27 cellular contexts compared by ENCODE assay signal in genomic region chr10:48592346-48592745, GRCh38. TPM values are rescaled to one million over a fixed set of nuclear protein-coding genes. Genes with fewer than 3 reads are reported as not detected.
A peak's percentile ranks its signal among the peaks of the same experiment; 100 is the strongest.
DNase-seq lines count a peak whose midpoint lies in the region; ATAC-seq, FAIRE-seq and TF ChIP-seq lines count a peak whose summit lies in the region.
"Had no signal": no experiment of that assay in that cellular context is flagged by ENCODE, and none has a peak within 500 bp of the region (broad histone marks: within the 10 kb centered on the region; RNA-seq: fewer than 3 reads in every experiment).

No MANE protein-coding gene starts in this region.

- H2AFZ ChIP-seq in mammary epithelial cell (ENCODE audit: low read depth, low read length) (no peak overlapping the region), IMR-90 (replicated peaks; ENCODE audit: low read length, poor library complexity) (no peak overlapping the region), H1 (ENCODE audit: low read length) (no peak overlapping the region)
- H2AFZ ChIP-seq: GM23338 had no signal

- H3K9me3 ChIP-seq in mammary epithelial cell (replicated peaks; ENCODE audit: insufficient read depth, low read length): no peaks in the 10 kb centered on the region
- no peaks in the 10 kb centered on the region for H3K9me3 ChIP-seq in IMR-90 (ENCODE audit: control insufficient read depth, insufficient read depth, low read length)
- H3K9me3 ChIP-seq in H1 (ENCODE audit: insufficient read depth in 2 of 2, low read depth in 1 of 2, low read length in 1 of 2): no peaks in the 10 kb centered on the region
- H3K9me3 ChIP-seq: A549; BE2C; BLaER1 treated with 17β-estradiol and CSF1 and Interleukin-3, amounts not matched to agents 10 nM and 100 nM; HAP-1 had no signal

- no peak overlapping the region for H3K4me3 Mint-ChIP-seq in MCF 10A (ENCODE audit: unreplicated experiment)
- no peak overlapping the region for H3K4me3 Mint-ChIP-seq in stimulated activated memory B cell treated with anti-CD40 and anti-IgM and Interleukin-4, amounts not matched to agents 10 μg/mL and 1 μg/mL and 100 μg/mL, for 72 hours
- H3K4me3 Mint-ChIP-seq: CD14-positive monocyte; CD4-positive, alpha-beta T cell; CD8-positive, alpha-beta memory T cell; GM23338 had no signal

- no peak for TF ChIP-seq RAD21 in IMR-90 (IDR thresholded peaks at IDR 0.05; ENCODE audit: low read length)
- no peak for TF ChIP-seq RAD21 in H1 (IDR thresholded peaks at IDR 0.05 in 1 of 2, conservative IDR thresholded peaks at IDR 0.05 in 1 of 2; ENCODE audit: low read depth in 2 of 2, low read length in 2 of 2)

- H3K27me3 Mint-ChIP-seq in MCF 10A (ENCODE audit: insufficient read depth, unreplicated experiment): no peaks in the 10 kb centered on the region
- peaks cover 7% of the 10 kb centered on the region for H3K27me3 Mint-ChIP-seq in stimulated activated memory B cell treated with anti-CD40 and anti-IgM and Interleukin-4, amounts not matched to agents 10 μg/mL and 1 μg/mL and 100 μg/mL, for 72 hours

- in situ Hi-C loops in mammary epithelial cell (cut with MboI; ENCODE audit: low sequenced_read_pairs in 2 of 2) (no loop called here), IMR-90 (cut with MboI; ENCODE audit: low sequenced_read_pairs) (no loop called here), G401 (cut with HindIII; ENCODE audit: low sequenced_read_pairs) (no loop called here)

- H3K27me3 ChIP-seq in mammary epithelial cell (ENCODE audit: insufficient read depth, low read length) (no peaks in the 10 kb centered on the region), IMR-90 (ENCODE audit: control insufficient read depth, insufficient read depth, low read length) (no peaks in the 10 kb centered on the region), H1 (replicated peaks in 1 of 4; ENCODE audit: control insufficient read depth in 3 of 4, extremely low read depth in 1 of 4, insufficient read depth in 3 of 4, low read length in 3 of 4) (no peaks in the 10 kb centered on the region)
- H3K27me3 ChIP-seq: BE2C; BLaER1 treated with 17β-estradiol and CSF1 and Interleukin-3, amounts not matched to agents 10 nM and 100 nM had no signal

- H3K9me3 Mint-ChIP-seq in MCF 10A (ENCODE audit: unreplicated experiment): no peaks in the 10 kb centered on the region
- no peaks in the 10 kb centered on the region for H3K9me3 Mint-ChIP-seq in stimulated activated memory B cell treated with anti-CD40 and anti-IgM and Interleukin-4, amounts not matched to agents 10 μg/mL and 1 μg/mL and 100 μg/mL, for 72 hours
- H3K9me3 Mint-ChIP-seq: CD4-positive, alpha-beta T cell; GM23338 had no signal

- H2BK120ac ChIP-seq in IMR-90 (ENCODE audit: low read depth, low read length) (0 out of 2 replicates have a peak overlapping the region, but pooled peaks have one; percentile 4), H1 (replicated peaks; ENCODE audit: low read depth, low read length) (no peak overlapping the region)

- no peak overlapping the region for H3K4me3 ChIP-seq in mammary epithelial cell (replicated peaks in 1 of 3; ENCODE audit: insufficient read depth in 1 of 3, low read depth in 2 of 3, low read length in 3 of 3)
- no peak overlapping the region for H3K4me3 ChIP-seq in IMR-90 (ENCODE audit: insufficient read depth, low read depth, low read length)
- no peak overlapping the region for H3K4me3 ChIP-seq in H1 (ENCODE audit: extremely low read depth in 1 of 4, insufficient read depth in 2 of 4, low read depth in 3 of 4, low read length in 4 of 4)
- H3K4me3 ChIP-seq: A549; BLaER1 treated with 17β-estradiol and CSF1 and Interleukin-3, amounts not matched to agents 10 nM and 100 nM; GM23338; HAP-1 had no signal

- H4K91ac ChIP-seq in IMR-90 (ENCODE audit: insufficient read depth, low read depth, low read length) (no peak overlapping the region), H1 (replicated peaks; ENCODE audit: insufficient read length, low read length) (no peak overlapping the region)

- H3K14ac ChIP-seq in IMR-90 (replicated peaks; ENCODE audit: low read depth, low read length) (no peak overlapping the region), H1 (ENCODE audit: insufficient read length) (no peak overlapping the region)

- H2BK20ac ChIP-seq in IMR-90 (ENCODE audit: low read depth, low read length) (no peak overlapping the region), H1 (ENCODE audit: low read length) (peak overlapping the region; percentile 23; the same call in 1 of the 2 replicates)

- H3K4ac ChIP-seq in IMR-90 (ENCODE audit: low read depth, low read length) (no peak overlapping the region), H1 (replicated peaks; ENCODE audit: insufficient read length, low read depth, low read length) (no peak overlapping the region)

- H2AK5ac ChIP-seq in IMR-90 (ENCODE audit: low read depth, low read length) (peak overlapping the region; percentile 17; the same call in 1 of the 2 replicates), H1 (ENCODE audit: low read depth, low read length) (no peak overlapping the region)

- H3K4me2 ChIP-seq in mammary epithelial cell (ENCODE audit: insufficient read depth, low read depth, low read length): no peak overlapping the region
- H3K4me2 ChIP-seq in IMR-90 (ENCODE audit: low read depth, low read length): no peak overlapping the region
- no peak overlapping the region for H3K4me2 ChIP-seq in H1 (ENCODE audit: insufficient read depth in 1 of 2, low read depth in 2 of 2, low read length in 2 of 2)
- H3K4me2 ChIP-seq: A549; BLaER1 treated with 17β-estradiol and CSF1 and Interleukin-3, amounts not matched to agents 10 nM and 100 nM; GM23338 had no signal

- intact Hi-C loops in MCF 10A (cut with micrococcal nuclease): no loop called here
- intact Hi-C loops in mammary epithelial cell (cut with micrococcal nuclease): no loop called here
- intact Hi-C loops in IMR-90 (cut with micrococcal nuclease): no loop called here

- peaks cover 6% of the 10 kb centered on the region for H3K36me3 Mint-ChIP-seq in MCF 10A (ENCODE audit: insufficient read depth, unreplicated experiment)
- no peaks in the 10 kb centered on the region for H3K36me3 Mint-ChIP-seq in stimulated activated memory B cell treated with anti-CD40 and anti-IgM and Interleukin-4, amounts not matched to agents 10 μg/mL and 1 μg/mL and 100 μg/mL, for 72 hours
- H3K36me3 Mint-ChIP-seq: CD8-positive, alpha-beta memory T cell had no signal

- no peak overlapping the region for H2BK12ac ChIP-seq in H1 (ENCODE audit: low read depth, low read length)

- H2BK5ac ChIP-seq in IMR-90 (ENCODE audit: low read depth, low read length, poor library complexity, severe bottlenecking): no peak overlapping the region
- H2BK5ac ChIP-seq in H1 (ENCODE audit: low read depth, low read length): no peak overlapping the region

- H2BK15ac ChIP-seq in IMR-90 (ENCODE audit: low read depth, low read length): no peak overlapping the region
- no peak overlapping the region for H2BK15ac ChIP-seq in H1 (ENCODE audit: low read length)

- H3K9ac ChIP-seq in mammary epithelial cell (ENCODE audit: insufficient read depth, low read length): no peak overlapping the region
- H3K9ac ChIP-seq in IMR-90 (ENCODE audit: low read depth, low read length): no peak overlapping the region
- H3K9ac ChIP-seq in H1 (replicated peaks in 1 of 4; ENCODE audit: extremely low read depth in 1 of 4, low read depth in 3 of 4, low read length in 3 of 4): no peak overlapping the region
- H3K9ac ChIP-seq: BLaER1 treated with 17β-estradiol and CSF1 and Interleukin-3, amounts not matched to agents 10 nM and 100 nM had no signal

- peaks cover 24% of the 10 kb centered on the region for H3K4me1 Mint-ChIP-seq in MCF 10A (ENCODE audit: insufficient read depth, unreplicated experiment)
- H3K4me1 Mint-ChIP-seq in stimulated activated memory B cell treated with anti-CD40 and anti-IgM and Interleukin-4, amounts not matched to agents 10 μg/mL and 1 μg/mL and 100 μg/mL, for 72 hours: no peaks in the 10 kb centered on the region
- H3K4me1 Mint-ChIP-seq: CD8-positive, alpha-beta memory T cell had no signal

- BruUV-seq in MCF 10A (replicated peaks; lab: Mats Ljungman, UMichigan) (no TSS peak), mammary epithelial cell (replicated peaks; lab: Mats Ljungman, UMichigan) (no TSS peak), IMR-90 (replicated peaks; lab: Mats Ljungman, UMichigan) (no TSS peak)

- H3K27ac ChIP-seq in mammary epithelial cell (ENCODE audit: insufficient read depth, low read depth, low read length) (no peak overlapping the region), IMR-90 (ENCODE audit: insufficient read depth, low read length) (no peak overlapping the region), H1 (ENCODE audit: low read depth, low read length) (no peak overlapping the region)
- H3K27ac ChIP-seq: A549; BLaER1 treated with 17β-estradiol and CSF1 and Interleukin-3, amounts not matched to agents 10 nM and 100 nM had no signal

- peaks cover 32% of the 10 kb centered on the region for H3K4me1 ChIP-seq in mammary epithelial cell (ENCODE audit: insufficient read depth, low read length)
- H3K4me1 ChIP-seq in IMR-90 (ENCODE audit: control insufficient read depth, insufficient read depth, low read length): peaks cover 35% of the 10 kb centered on the region
- H3K4me1 ChIP-seq in H1 (replicated peaks in 1 of 4; ENCODE audit: control insufficient read depth in 3 of 4, insufficient read depth in 4 of 4, low read length in 3 of 4): peaks cover 2 to 15% (median 8%) of the 10 kb centered on the region in 4 experiments; a peak in 5 of 7 replicates
- H3K4me1 ChIP-seq: BE2C, HAP-1 had no signal

- H4K5ac ChIP-seq in IMR-90 (ENCODE audit: low read depth, low read length): no peak overlapping the region
- H4K5ac ChIP-seq in H1 (ENCODE audit: insufficient read length, low read depth, low read length): no peak overlapping the region

- ATAC-seq in IMR-90 (ENCODE audit: low read depth): no peak
- ATAC-seq in stimulated activated memory B cell treated with anti-CD40 and anti-IgM and Interleukin-4, amounts not matched to agents 10 μg/mL and 1 μg/mL and 100 μg/mL, for 72 hours: no peak
- ATAC-seq: A549, GM23338 had no signal

- no peak for FAIRE-seq in H1 (lab: Jason Lieb, UNC)
- FAIRE-seq: A549, D721Med, GM12891, GM18507, H54 had no signal

- TF ChIP-seq CTCF in MCF 10A (IDR thresholded peaks at IDR 0.05; ENCODE audit: unreplicated experiment) (no peak), mammary epithelial cell (conservative IDR thresholded peaks at IDR 0.05 in 1 of 2, IDR thresholded peaks at IDR 0.05 in 1 of 2; ENCODE audit: extremely low read depth in 1 of 2, insufficient read depth in 1 of 2, low read depth in 1 of 2, low read length in 2 of 2) (no peak), IMR-90 (conservative IDR thresholded peaks at IDR 0.05; ENCODE audit: low read depth, low read length) (no peak), H1 (IDR thresholded peaks at IDR 0.05; ENCODE audit: control extremely low read depth in 1 of 3, insufficient read depth in 1 of 3, low read depth in 1 of 3, low read length in 3 of 3) (no peak)

- H4K20me1 ChIP-seq in mammary epithelial cell (ENCODE audit: insufficient read depth, low read length) (no peaks in the 10 kb centered on the region), IMR-90 (ENCODE audit: insufficient read depth, low read length) (peaks cover 8% of the 10 kb centered on the region), H1 (replicated peaks in 1 of 2; ENCODE audit: control insufficient read depth in 1 of 2, insufficient read depth in 2 of 2, low read length in 2 of 2) (no peaks in the 10 kb centered on the region)
- H4K20me1 ChIP-seq: BLaER1 treated with 17β-estradiol and CSF1 and Interleukin-3, amounts not matched to agents 10 nM and 100 nM had no signal

- peaks cover 35% of the 10 kb centered on the region for H3K9me1 ChIP-seq in IMR-90 (ENCODE audit: insufficient read depth, low read length)

- TF ChIP-seq POLR2A in IMR-90 (IDR thresholded peaks at IDR 0.05; ENCODE audit: low read depth, low read length) (no peak), H1 (IDR thresholded peaks at IDR 0.05; ENCODE audit: control extremely low read depth in 1 of 2, low read depth in 2 of 2, low read length in 2 of 2) (no peak)

- WGBS in mammary epithelial cell (ENCODE audit: low coverage, missing lambda C conversion rate): 67% methylated on average over 5 of the region's 6 CpGs
- WGBS in IMR-90 (ENCODE audit: extremely low coverage in 2 of 2, insufficient read length in 1 of 2), 2 experiments: 89% methylated on average over 6 of the region's 6 CpGs; no CpG with 5 or more reads in 1 of the 2 experiments
- WGBS in H1 (ENCODE audit: extremely low coverage in 1 of 2, insufficient coverage in 1 of 2, insufficient read length in 1 of 2, insufficient replicate concordance in 2 of 2, low coverage in 1 of 2, low lambda C conversion rate in 2 of 2, missing lambda C conversion rate in 1 of 2), 2 experiments: 90% methylated on average over 6 of the region's 6 CpGs; no CpG with 5 or more reads in 1 of the 2 experiments

- H3K36me3 ChIP-seq in mammary epithelial cell (ENCODE audit: insufficient read depth, low read length) (no peaks in the 10 kb centered on the region), IMR-90 (ENCODE audit: control insufficient read depth, insufficient read depth, low read length) (no peaks in the 10 kb centered on the region; the same call in 1 of the 2 replicates), H1 (ENCODE audit: control insufficient read depth in 2 of 4, insufficient read depth in 4 of 4, low read length in 3 of 4) (no peaks in the 10 kb centered on the region)
- H3K36me3 ChIP-seq: BE2C, HAP-1 had no signal

- H3K23ac ChIP-seq in IMR-90 (ENCODE audit: low read depth, low read length) (no peak overlapping the region), H1 (ENCODE audit: insufficient read length) (no peak overlapping the region)

- no peak overlapping the region for H3K18ac ChIP-seq in IMR-90 (ENCODE audit: low read depth, low read length)
- no peak overlapping the region for H3K18ac ChIP-seq in H1 (ENCODE audit: extremely low read depth, low read length)

- H3K79me2 ChIP-seq in mammary epithelial cell (ENCODE audit: insufficient read depth, low read length) (peaks cover 75% of the 10 kb centered on the region), H1 (ENCODE audit: control insufficient read depth in 1 of 2, insufficient read depth in 2 of 2, low read length in 2 of 2) (no peaks in the 10 kb centered on the region)

- peaks cover 36 to 88% of the 10 kb centered on the region in 2 experiments for H3K79me1 ChIP-seq in IMR-90 (ENCODE audit: low read depth in 1 of 2, low read length in 2 of 2)
- H3K79me1 ChIP-seq in H1 (ENCODE audit: low read depth, low read length): no peaks in the 10 kb centered on the region

- dilution Hi-C loops in mammary epithelial cell (cut with HindIII; ENCODE audit: low sequenced_read_pairs) (no loop called here), IMR-90 (cut with HindIII; ENCODE audit: low sequenced_read_pairs, unreplicated experiment) (no loop called here)

- no peak for TF ChIP-seq EP300 in H1 (IDR thresholded peaks at IDR 0.05; ENCODE audit: borderline replicate concordance in 1 of 2, low read depth in 2 of 2, low read length in 2 of 2)

- POLR2A ChIA-PET in MCF 10A (lab: Yijun Ruan, JAX): no interaction called here
- POLR2A ChIA-PET in IMR-90 (lab: Charles Lee; ENCODE audit: unreplicated experiment): no interaction called here
- POLR2A ChIA-PET in H1 (lab: Charles Lee; ENCODE audit: partially characterized antibody): no interaction called here

- H4K8ac ChIP-seq in IMR-90 (ENCODE audit: low read depth in 2 of 2, low read length in 2 of 2): no peak overlapping the region
- peak overlapping the region; percentile 9; the same call in 1 of the 2 replicates for H4K8ac ChIP-seq in H1 (ENCODE audit: extremely low read depth, insufficient read depth, low read length)

- H3K27ac Mint-ChIP-seq in MCF 10A (ENCODE audit: low read depth, unreplicated experiment): peak overlapping the region; percentile 85
- H3K27ac Mint-ChIP-seq in stimulated activated memory B cell treated with anti-CD40 and anti-IgM and Interleukin-4, amounts not matched to agents 10 μg/mL and 1 μg/mL and 100 μg/mL, for 72 hours: peak overlapping the region; percentile 36
- H3K27ac Mint-ChIP-seq: CD14-positive monocyte; CD4-positive, alpha-beta T cell; CD8-positive, alpha-beta memory T cell; GM23338 had no signal

- H3K56ac ChIP-seq in IMR-90 (ENCODE audit: extremely low read depth, insufficient read depth, low read length): no peak overlapping the region
- H3K56ac ChIP-seq in H1 (replicated peaks; ENCODE audit: insufficient read length, low read depth, low read length): no peak overlapping the region

- DNase-seq in MCF 10A (ENCODE audit: unreplicated experiment): no peak
- no peak for DNase-seq in mammary epithelial cell
- DNase-seq in IMR-90: no peak
- no peak for DNase-seq in H1 (ENCODE audit: low read depth in 1 of 2, low spot score in 2 of 2)
- no peak for DNase-seq in NCI-H226
- no peak for DNase-seq in G401 (ENCODE audit: low spot score)
- DNase-seq in germinal center (ENCODE audit: low spot score): no peak
- DNase-seq: 8988T; ACHN; AML-193; BE2C; CD4-positive, alpha-beta T cell; CD8-positive, alpha-beta memory T cell; DMS 273 treated with DMSO at 0.1 percent for 48 hours; DMS79; EL; GF-D8 had no signal

- peak overlapping the region; percentile 66 for H2AK9ac ChIP-seq in IMR-90 (replicated peaks; ENCODE audit: low read depth, low read length, poor library complexity)

- H3K23me2 ChIP-seq in H1 (ENCODE audit: low read depth, low read length): no peaks in the 10 kb centered on the region

- CTCF ChIA-PET in MCF 10A (lab: Yijun Ruan, JAX) (interaction anchor here (0.7 to 1.2 kb wide), 2 partner anchors 64 to 814 kb away, joined by 3 to 4 read pairs; no protein-coding TSS in a partner anchor), mammary epithelial cell (lab: Charles Lee; ENCODE audit: low non-redundant PET) (no interaction called here), IMR-90 (lab: Yijun Ruan, JAX) (no interaction called here), H1 (lab: Charles Lee; ENCODE audit: partially characterized antibody) (interaction anchor here (4.8 to 18.5 kb wide), 2 partner anchors 16 to 23 kb away, joined by 25 to 172 read pairs; partner anchors contain the start of gene ARHGAP22)

RNA-seq across cellular contexts. Expression of gene ARHGAP22, which starts 12.5 kb away (rescaled TPM):
- total RNA-seq in MCF 10A (2022): 4.0 and 6.3 TPM in 2 replicates
- 10 to 100 TPM; 32.7 to 44.3 TPM for total RNA-seq in mammary epithelial cell
- 10.1 TPM for polyA plus RNA-seq in mammary epithelial cell
- polyA minus RNA-seq in mammary epithelial cell: 9.8 TPM
- total RNA-seq in IMR-90 (2012; rRNA removed): 28.3 and 35.3 TPM in 2 replicates
- 30.2 and 34.0 TPM in 2 replicates for polyA plus RNA-seq in IMR-90 (2012; rRNA removed)
- 18.9 and 22.2 TPM in 2 replicates for polyA plus RNA-seq in IMR-90 (2012; cell fraction: cytosol; rRNA removed)
- polyA plus RNA-seq in IMR-90 (2012; cell fraction: nucleus; rRNA removed; ENCODE audit: low replicate concordance): 58.0 and 67.0 TPM in 2 replicates
- total RNA-seq in H1 (2021; fragmentation: NEBNext Ultra II Directional; extraction: Animal tissue kit (Norgen Biotek cat#: 25700)): 11.2 and 12.9 TPM in 2 replicates
- 3.6 and 5.1 TPM in 2 replicates for polyA plus RNA-seq in H1 (2011; rRNA removed)
- 5.5 TPM for polyA plus RNA-seq in H1 (2011; cell fraction: cytosol; rRNA removed)
- polyA plus RNA-seq in H1 (2011; cell fraction: nucleus; rRNA removed): 7.7 TPM
- 6.8 to 7.4 TPM (median 7.2 TPM) in 4 replicates for polyA plus RNA-seq in H1 (2012, experiment 1 of 2)
- polyA plus RNA-seq in H1 (2012, experiment 2 of 2): 4.6 TPM
- 5.4 TPM for polyA plus RNA-seq in H1 (2013, experiment 1 of 2)
- polyA plus RNA-seq in H1 (2013, experiment 2 of 2): 4.5 TPM
- polyA minus RNA-seq in H1 (2011; rRNA and poly(A)+ RNA removed): 4.3 and 5.5 TPM in 2 replicates
- polyA minus RNA-seq in H1 (2011; cell fraction: cytosol; rRNA and poly(A)+ RNA removed): 8.2 TPM
- 4.7 TPM for polyA minus RNA-seq in H1 (2011; cell fraction: nucleus; rRNA and poly(A)+ RNA removed)
- total RNA-seq in G401 (2014; rRNA removed; shearing (Covaris generic)): 1.2 and 4.0 TPM in 2 replicates
- total RNA-seq: CD4-positive, alpha-beta T cell; CD8-positive, alpha-beta memory T cell had no signal
- polyA plus RNA-seq: CD8-positive, alpha-beta memory T cell had no signal

Comparison
In these comparisons a context has a peak if more than half of its experiments do, and no peak if none do; other contexts are left out.
1. CTCF ChIA-PET loops: an anchor here in MCF 10A (0.7 to 1.2 kb wide) and H1 (4.8 to 18.5 kb wide); none called in mammary epithelial cell and IMR-90.